ENCODE assay signal across 1 cellular context in genomic region chr2:74457549-74458131, GRCh38.
TF ChIP-seq lines count a peak whose summit lies in the region.

No MANE protein-coding gene starts in this region.

TF ChIP-seq in HepG2, 621 proteins besides CTCF, POLR2A, EP300 and RAD21 (continued from another document and continues in another):
- TF ChIP-seq PRDM4 (CRISPR knock-in tag; IDR thresholded peaks at IDR 0.05; ENCODE audit: borderline replicate concordance): no peak
- TF ChIP-seq SAFB2 (CRISPR knock-in tag; IDR thresholded peaks at IDR 0.05; ENCODE audit: borderline replicate concordance, low read depth): peak; percentile 95
- TF ChIP-seq HIVEP1 (CRISPR knock-in tag; IDR thresholded peaks at IDR 0.05): peak; percentile 87
- peak; percentile 77; the same call in 1 of the 2 replicates for TF ChIP-seq HOXA3 (CRISPR knock-in tag; IDR thresholded peaks at IDR 0.05)
- TF ChIP-seq EHMT2 (IDR thresholded peaks at IDR 0.05; ENCODE audit: borderline replicate concordance, low read depth, low read length): no peak
- TF ChIP-seq KLF11 (CRISPR knock-in tag; IDR thresholded peaks at IDR 0.05): no peak; the same call in 1 of the 2 replicates
- TF ChIP-seq ZNF281 (CRISPR knock-in tag; IDR thresholded peaks at IDR 0.05; ENCODE audit: borderline replicate concordance): peak; percentile 87
- TF ChIP-seq ZNF740 (CRISPR knock-in tag; IDR thresholded peaks at IDR 0.05): peak; percentile 81
- TF ChIP-seq ZIK1 (CRISPR knock-in tag; IDR thresholded peaks at IDR 0.05; ENCODE audit: borderline replicate concordance, low read depth): 0 out of 2 replicates have a peak, but pooled peaks have one; percentile 49
- TF ChIP-seq ZNF83 (CRISPR knock-in tag; IDR thresholded peaks at IDR 0.05; ENCODE audit: borderline replicate concordance): no peak
- TF ChIP-seq MAFK (conservative IDR thresholded peaks at IDR 0.05 in 1 of 2, IDR thresholded peaks at IDR 0.05 in 1 of 2; ENCODE audit: low read length in 2 of 2): no peak
- peak; percentile 61 for TF ChIP-seq YY1 (IDR thresholded peaks at IDR 0.05; ENCODE audit: insufficient read depth, insufficient replicate concordance, low read depth, low read length)
- no peak for TF ChIP-seq ZNF841 (CRISPR knock-in tag; IDR thresholded peaks at IDR 0.05; ENCODE audit: borderline replicate concordance)
- TF ChIP-seq ADNP (CRISPR knock-in tag; IDR thresholded peaks at IDR 0.05): no peak
- 0 out of 2 replicates have a peak, but pooled peaks have one; percentile 46 for TF ChIP-seq ESRRA (CRISPR knock-in tag; IDR thresholded peaks at IDR 0.05; ENCODE audit: low read depth)
- peak; percentile 60 for TF ChIP-seq NR0B2 (CRISPR knock-in tag; IDR thresholded peaks at IDR 0.05)
- no peak; the same call in 1 of the 2 replicates for TF ChIP-seq SMARCC2 (IDR thresholded peaks at IDR 0.05)
- TF ChIP-seq NR2F1 (CRISPR knock-in tag; IDR thresholded peaks at IDR 0.05): 0 out of 4 replicates have a peak, but pooled peaks of 1 of the 2 experiments have one; percentile 1
- TF ChIP-seq ZNF224 (CRISPR knock-in tag; IDR thresholded peaks at IDR 0.05): no peak
- peak; percentile 22; the same call in 1 of the 2 replicates for TF ChIP-seq THAP11 (CRISPR knock-in tag; IDR thresholded peaks at IDR 0.05)
- no peak for TF ChIP-seq BHLHE40 (IDR thresholded peaks at IDR 0.05; ENCODE audit: low read length)
- peak; percentile 75; the same call in 1 of the 2 replicates for TF ChIP-seq ZSCAN20 (CRISPR knock-in tag; IDR thresholded peaks at IDR 0.05; ENCODE audit: borderline replicate concordance)
- TF ChIP-seq KLF12 (CRISPR knock-in tag; IDR thresholded peaks at IDR 0.05; ENCODE audit: borderline replicate concordance): no peak
- TF ChIP-seq SP2 (CRISPR knock-in tag; IDR thresholded peaks at IDR 0.05): no peak
- TF ChIP-seq TBX3 (IDR thresholded peaks at IDR 0.05; ENCODE audit: borderline replicate concordance): no peak
- TF ChIP-seq SMAD1 (CRISPR knock-in tag; IDR thresholded peaks at IDR 0.05; ENCODE audit: borderline replicate concordance, low read depth): no peak
- no peak for TF ChIP-seq ZHX1 (CRISPR knock-in tag; IDR thresholded peaks at IDR 0.05; ENCODE audit: low read depth)
- TF ChIP-seq ZNF691 (CRISPR knock-in tag; IDR thresholded peaks at IDR 0.05; ENCODE audit: borderline replicate concordance, low read depth): peak; percentile 63; the same call in 1 of the 2 replicates
- TF ChIP-seq ISL2 (CRISPR knock-in tag; IDR thresholded peaks at IDR 0.05): peak; percentile 54
- TF ChIP-seq MIER2 (CRISPR knock-in tag; IDR thresholded peaks at IDR 0.05): no peak
- no peak for TF ChIP-seq NFATC3 (CRISPR knock-in tag; IDR thresholded peaks at IDR 0.05)
- TF ChIP-seq GMEB2 (CRISPR knock-in tag; IDR thresholded peaks at IDR 0.05; ENCODE audit: low read depth): no peak
- no peak; the same call in 1 of the 2 replicates for TF ChIP-seq ZNF772 (CRISPR knock-in tag; IDR thresholded peaks at IDR 0.05)
- TF ChIP-seq CEBPG (CRISPR knock-in tag; IDR thresholded peaks at IDR 0.05): peak; percentile 3; the same call in 1 of the 2 replicates
- 0 out of 2 replicates have a peak, but pooled peaks have one; percentile 54 for TF ChIP-seq SP4 (CRISPR knock-in tag; IDR thresholded peaks at IDR 0.05)
- TF ChIP-seq ZFP91 (CRISPR knock-in tag; IDR thresholded peaks at IDR 0.05; ENCODE audit: borderline replicate concordance): peak; percentile 82; the same call in 1 of the 2 replicates
- no peak for TF ChIP-seq ZBTB49 (CRISPR knock-in tag; IDR thresholded peaks at IDR 0.05; ENCODE audit: borderline replicate concordance)
- peak; percentile 56; the same call in 1 of the 2 replicates for TF ChIP-seq MED13 (CRISPR knock-in tag; IDR thresholded peaks at IDR 0.05)
- TF ChIP-seq NAIF1 (CRISPR knock-in tag; IDR thresholded peaks at IDR 0.05; ENCODE audit: borderline replicate concordance): no peak
- no peak for TF ChIP-seq ZNF260 (CRISPR knock-in tag; IDR thresholded peaks at IDR 0.05; ENCODE audit: borderline replicate concordance, low read depth)
- no peak for TF ChIP-seq ZNF138 (CRISPR knock-in tag; IDR thresholded peaks at IDR 0.05; ENCODE audit: low read depth)
- 0 out of 2 replicates have a peak, but pooled peaks have one; percentile 25 for TF ChIP-seq WIZ (CRISPR knock-in tag; IDR thresholded peaks at IDR 0.05)
- peak; percentile 68; the same call in 1 of the 2 replicates for TF ChIP-seq DNMT1 (CRISPR knock-in tag; IDR thresholded peaks at IDR 0.05)
- no peak for TF ChIP-seq GPN1 (CRISPR knock-in tag; IDR thresholded peaks at IDR 0.05; ENCODE audit: borderline replicate concordance)
- no peak for TF ChIP-seq ZNF639 (CRISPR knock-in tag; conservative IDR thresholded peaks at IDR 0.05)
